Comparison of ENCODE assay signal across 10 cellular contexts in genomic region chr7:2803342-2803692, GRCh38. TPM values are rescaled to one million over a fixed set of nuclear protein-coding genes. Genes with fewer than 3 reads are reported as not detected.
DNase-seq lines count a peak whose midpoint lies in the region; ATAC-seq and TF ChIP-seq lines count a peak whose summit lies in the region.
"Had no signal": no experiment of that assay in that cellular context is flagged by ENCODE, and none has a peak within 500 bp of the region (broad histone marks: within the 10 kb centered on the region; RNA-seq: fewer than 3 reads in every experiment).

No MANE protein-coding gene starts in this region.

- no peaks in the 10 kb centered on the region for H3K36me3 Mint-ChIP-seq in activated T-helper 17 cell treated with anti-CD3 and anti-CD28 coated beads, Interleukin-2, amount 50 U/mL, for 72 hours (ENCODE audit: low read depth)

- H3K36me3 ChIP-seq in ACC112 (ENCODE audit: insufficient read depth, low read length) (no peaks in the 10 kb centered on the region), PC-3 (ENCODE audit: low read depth, low read length) (no peaks in the 10 kb centered on the region), esophagus squamous epithelium (no peaks in the 10 kb centered on the region), trophoblast cell (ENCODE audit: control insufficient read depth in 1 of 2, insufficient read depth in 2 of 2, low read length in 2 of 2) (no peaks in the 10 kb centered on the region)
- H3K36me3 ChIP-seq: BE2C, suprapubic skin had no signal

- DNase-seq in PC-3 (peak; percentile 15), esophagus squamous epithelium (lab: John Stamatoyannopoulos, UW) (no peak), trophoblast cell (no peak), HCEC 1CT (no peak), DMS 273 treated with DMSO at 0.1 percent for 48 hours (lab: John Stamatoyannopoulos, UW) (no peak)
- DNase-seq in activated T-cell treated with anti-CD3 and anti-CD28 coated beads, Interleukin-2, amount 50 U/mL, for 48 hours = no peak
- DNase-seq: BE2C had no signal

- peak overlapping the region; percentile 27 for H3K18ac ChIP-seq in trophoblast cell (ENCODE audit: low read length)

- H2BK12ac ChIP-seq in trophoblast cell (ENCODE audit: low read length) = peak overlapping the region; percentile 10

- no peaks in the 10 kb centered on the region for H3K27me3 Mint-ChIP-seq in activated T-helper 17 cell treated with anti-CD3 and anti-CD28 coated beads, Interleukin-2, amount 50 U/mL, for 72 hours

- peaks cover 36% of the 10 kb centered on the region for H3K4me1 ChIP-seq in ACC112 (ENCODE audit: control insufficient read depth, insufficient read depth, low read length, unreplicated experiment)
- H3K4me1 ChIP-seq in PC-3 (ENCODE audit: insufficient read depth, low read length) = peaks cover 45% of the 10 kb centered on the region
- peaks cover 0 to 30% (median 12%) of the 10 kb centered on the region in 3 donors for H3K4me1 ChIP-seq in esophagus squamous epithelium
- peaks cover 36 to 37% of the 10 kb centered on the region in 2 experiments for H3K4me1 ChIP-seq in trophoblast cell (ENCODE audit: control insufficient read depth in 1 of 2, insufficient read depth in 2 of 2, low read length in 2 of 2)

- H3K9ac ChIP-seq in PC-3 (ENCODE audit: low read length) (peak overlapping the region; percentile 74), trophoblast cell (ENCODE audit: low read length) (no peak overlapping the region)

- H3K79me1 ChIP-seq in trophoblast cell (ENCODE audit: low read length) = peaks cover 31% of the 10 kb centered on the region

- H3K14ac ChIP-seq in trophoblast cell (ENCODE audit: low read length) = peak overlapping the region; percentile 21

- H3K4me3 Mint-ChIP-seq in activated T-helper 17 cell treated with anti-CD3 and anti-CD28 coated beads, Interleukin-2, amount 50 U/mL, for 72 hours = no peak overlapping the region

- H2BK5ac ChIP-seq in trophoblast cell (ENCODE audit: low read depth, low read length, poor library complexity) = peak overlapping the region; percentile 13

- H4K12ac ChIP-seq in trophoblast cell (ENCODE audit: low read depth, low read length) = no peak overlapping the region

- CTCF ChIA-PET in PC-3 (lab: Charles Lee) = interaction anchor here (1.2 kb wide), 1 partner anchor 18 kb away, joined by 3 read pairs; no protein-coding TSS in a partner anchor

- no peak overlapping the region for H2AK5ac ChIP-seq in trophoblast cell (ENCODE audit: low read length)

- 73% methylated on average over 2 of the region's 2 CpGs for whole genome bisulfite sequencing in esophagus squamous epithelium, 2 donors
- no CpG with 5 or more reads among the region's 2 CpGs for WGBS in trophoblast cell (ENCODE audit: extremely low coverage, insufficient coverage, insufficient read length)

- no peaks in the 10 kb centered on the region for H3K9me3 Mint-ChIP-seq in activated T-helper 17 cell treated with anti-CD3 and anti-CD28 coated beads, Interleukin-2, amount 50 U/mL, for 72 hours

- H3K27me3 ChIP-seq in ACC112 (ENCODE audit: insufficient read depth, low read length) = no peaks in the 10 kb centered on the region
- no peaks in the 10 kb centered on the region for H3K27me3 ChIP-seq in PC-3 (ENCODE audit: low read length)
- H3K27me3 ChIP-seq in esophagus squamous epithelium = no peaks in the 10 kb centered on the region
- no peaks in the 10 kb centered on the region for H3K27me3 ChIP-seq in trophoblast cell (ENCODE audit: insufficient read depth, low read length)
- H3K27me3 ChIP-seq: BE2C, suprapubic skin had no signal

- H2AFZ ChIP-seq in ACC112 (ENCODE audit: low read length, unreplicated experiment) (peak overlapping the region; percentile 46), PC-3 (ENCODE audit: low read length) (peak overlapping the region; percentile 69), trophoblast cell (ENCODE audit: insufficient read depth, low read length, poor library complexity) (no peak overlapping the region)

- BruUV-seq in PC-3 (replicated peaks; lab: Mats Ljungman, UMichigan) = no TSS peak

- peaks cover 4% of the 10 kb centered on the region for H3F3A ChIP-seq in PC-3 (ENCODE audit: low read length, unreplicated experiment)

- peaks cover 83% of the 10 kb centered on the region for H3K79me2 ChIP-seq in ACC112 (ENCODE audit: control insufficient read depth, insufficient read depth, low read length, unreplicated experiment)
- H3K79me2 ChIP-seq in PC-3 (ENCODE audit: low read length) = peaks cover 92% of the 10 kb centered on the region
- peaks cover 34% of the 10 kb centered on the region for H3K79me2 ChIP-seq in trophoblast cell (ENCODE audit: control insufficient read depth, insufficient read depth, low read length, poor library complexity)

- H3K23ac ChIP-seq in trophoblast cell (ENCODE audit: low read length) = no peak overlapping the region

- peak overlapping the region; percentile 12 for H4K8ac ChIP-seq in trophoblast cell (ENCODE audit: low read depth, low read length)

- intact Hi-C loops in PC-3 (cut with micrococcal nuclease) (loop anchor here (2.0 to 5.0 kb wide), 2 partner anchors 17 to 39 kb away; partner anchors contain the start of gene GNA12), esophagus squamous epithelium (cut with DNase I) (no loop called here)

- H3K27ac ChIP-seq in ACC112 (ENCODE audit: low read depth, low read length) (peak overlapping the region; percentile 79), PC-3 (ENCODE audit: low read length) (peak overlapping the region; percentile 92), esophagus squamous epithelium (peak overlapping the region; percentile 10 to 71 (median 59)), trophoblast cell (ENCODE audit: low read depth, low read length) (peak overlapping the region; percentile 72)

- peak; percentile 8 for ATAC-seq in PC-3
- ATAC-seq in activated T-helper 17 cell treated with anti-CD3 and anti-CD28 coated beads, Interleukin-2, amount 50 U/mL, for 72 hours (replicated peaks) = no peak

- TF ChIP-seq POLR2A in esophagus squamous epithelium (IDR thresholded peaks at IDR 0.05) = no peak

- H4K20me1 ChIP-seq in PC-3 (ENCODE audit: low read length) = no peaks in the 10 kb centered on the region

- H3K9me2 ChIP-seq in PC-3 (replicated peaks; ENCODE audit: low read length) = no peaks in the 10 kb centered on the region

- H4K91ac ChIP-seq in trophoblast cell (ENCODE audit: low read depth, low read length) = peak overlapping the region; percentile 64

- peak overlapping the region; percentile 85 for H3K4ac ChIP-seq in trophoblast cell (ENCODE audit: low read depth, low read length)

- POLR2A ChIA-PET in PC-3 (lab: Charles Lee; ENCODE audit: unreplicated experiment) = no interaction called here

- H3K4me2 ChIP-seq in PC-3 (ENCODE audit: low read length) (peak overlapping the region; percentile 84), trophoblast cell (ENCODE audit: low read length) (no peak overlapping the region)

- peak overlapping the region; percentile 55 for H3K4me3 ChIP-seq in ACC112 (ENCODE audit: low read depth, low read length)
- H3K4me3 ChIP-seq in PC-3 (ENCODE audit: low read length) = peak overlapping the region; percentile 56
- peak overlapping the region in 2 of 4 donors; percentile 14 to 52 for H3K4me3 ChIP-seq in esophagus squamous epithelium
- no peak overlapping the region for H3K4me3 ChIP-seq in trophoblast cell (ENCODE audit: low read depth, low read length)

- H3K9me3 ChIP-seq in PC-3 (ENCODE audit: low read length) = no peaks in the 10 kb centered on the region
- no peaks in the 10 kb centered on the region for H3K9me3 ChIP-seq in esophagus squamous epithelium
- no peaks in the 10 kb centered on the region for H3K9me3 ChIP-seq in trophoblast cell (ENCODE audit: insufficient read depth, low read depth, low read length)
- H3K9me3 ChIP-seq: BE2C, suprapubic skin had no signal

- H3K4me1 Mint-ChIP-seq in activated T-helper 17 cell treated with anti-CD3 and anti-CD28 coated beads, Interleukin-2, amount 50 U/mL, for 72 hours = peaks cover 16% of the 10 kb centered on the region

- H3K27ac Mint-ChIP-seq in activated T-helper 17 cell treated with anti-CD3 and anti-CD28 coated beads, Interleukin-2, amount 50 U/mL, for 72 hours = no peak overlapping the region

- TF ChIP-seq CTCF in PC-3 (conservative IDR thresholded peaks at IDR 0.05; ENCODE audit: low read depth, low read length) = no peak
- no peak for TF ChIP-seq CTCF in esophagus squamous epithelium (IDR thresholded peaks at IDR 0.05)

- H2BK120ac ChIP-seq in trophoblast cell (ENCODE audit: insufficient read depth, low read length, poor library complexity) = peak overlapping the region; percentile 70

RNA-seq across cellular contexts. Expression of gene GNA12, which starts 40.8 kb away (rescaled TPM):
- total RNA-seq in PC-3 (2014; rRNA removed) = 15.0 and 26.8 TPM in 2 replicates
- 10 to 100 TPM in 1 of 4 donors, 1 to 10 TPM in 3; 6.6 to 11.6 (median 7.6) TPM for total RNA-seq in esophagus squamous epithelium
- 166 and 173 TPM in 2 replicates for polyA plus RNA-seq in trophoblast cell (2013)
- 10 to 100 TPM; 15.4 to 17.4 TPM for total RNA-seq in activated T-helper 17 cell treated with anti-CD3 and anti-CD28 coated beads, Interleukin-2, amount 50 U/mL, for 72 hours
